ENCODE assay signal across 21 cellular contexts in genomic region chr20:34990231-34990630, GRCh38. TPM values are rescaled to one million over a fixed set of nuclear protein-coding genes. Genes with fewer than 3 reads are reported as not detected.
A peak's percentile ranks its signal among the peaks of the same experiment; 100 is the strongest.
DNase-seq lines count a peak whose midpoint lies in the region; ATAC-seq, FAIRE-seq and TF ChIP-seq lines count a peak whose summit lies in the region.
"Had no signal": no experiment of that assay in that cellular context is flagged by ENCODE, and none has a peak within 500 bp of the region (broad histone marks: within the 10 kb centered on the region; RNA-seq: fewer than 3 reads in every experiment).

No MANE protein-coding gene starts in this region.

- no peaks in the 10 kb centered on the region for H3K9me3 ChIP-seq in HepG2 (ENCODE audit: low read length)
- no peaks in the 10 kb centered on the region for H3K9me3 ChIP-seq in right lobe of liver
- H3K9me3 ChIP-seq in gastrocnemius medialis = no peaks in the 10 kb centered on the region
- H3K9me3 ChIP-seq: BE2C had no signal

- no peak for TF ChIP-seq RAD21 in HepG2 (CRISPR knock-in tag; IDR thresholded peaks at IDR 0.05)

- intact Hi-C loops in HepG2 (cut with micrococcal nuclease; ENCODE audit: unreplicated experiment) (no loop called here), right lobe of liver (cut with DNase I) (no loop called here), gastrocnemius medialis (cut with DNase I; ENCODE audit: low total_unique reads) (no loop called here)

- no peak overlapping the region for H3K9ac ChIP-seq in HepG2 (ENCODE audit: insufficient read depth, low read depth, low read length)

- WGBS in HepG2 (ENCODE audit: low lambda C conversion rate) = 46% methylated on average over 11 of the region's 11 CpGs
- WGBS in right lobe of liver (ENCODE audit: insufficient coverage, low coverage, low lambda C conversion rate, missing lambda C conversion rate) = 94% methylated on average over 3 of the region's 11 CpGs

- H3K4me1 ChIP-seq in HepG2 (ENCODE audit: insufficient read depth, low read length) (peaks cover 28% of the 10 kb centered on the region), right lobe of liver (peaks cover 0 to 12% (median 0%) of the 10 kb centered on the region in 4 donors), gastrocnemius medialis (peaks cover 0 to 3% of the 10 kb centered on the region in 2 donors)
- H3K4me1 ChIP-seq: BE2C had no signal

- no TSS peak for BruUV-seq in HepG2 (replicated peaks; lab: Mats Ljungman, UMichigan)

- H3K4me1 Mint-ChIP-seq in endothelial cell (ENCODE audit: unreplicated experiment) = peaks cover 10% of the 10 kb centered on the region
- H3K4me1 Mint-ChIP-seq: CD8-positive, alpha-beta memory T cell had no signal

- DNase-seq in HepG2 (ENCODE audit: low spot score) = no peak
- DNase-seq in right lobe of liver = no peak
- DNase-seq in endothelial cell (ENCODE audit: low spot score) = no peak
- no peak for DNase-seq in gastrocnemius medialis
- no peak for DNase-seq in inferior parietal cortex (ENCODE audit: extremely low spot score)
- DNase-seq in NCI-H2196 treated with DMSO at 0.1 percent for 48 hours (lab: John Stamatoyannopoulos, UW; ENCODE audit: unreplicated experiment) = no peak
- DNase-seq in NCI-H774 (lab: John Stamatoyannopoulos, UW) = no peak
- DNase-seq: ACHN; BE2C; C1 segment of cervical spinal cord; CD4-positive, CD25-positive, alpha-beta regulatory T cell; CD8-positive, alpha-beta memory T cell; COR-L47; DMS 273 treated with DMSO at 0.1 percent for 48 hours; DMS53; DND-41; EL; GOT3; H9 had no signal

- H2AFZ ChIP-seq in HepG2 (ENCODE audit: low read length) = no peak overlapping the region

- H3K27me3 ChIP-seq in HepG2 (ENCODE audit: control insufficient read depth in 1 of 2, insufficient read depth in 2 of 2, low read length in 2 of 2) = peaks cover 16 to 22% of the 10 kb centered on the region in 2 experiments
- no peaks in the 10 kb centered on the region for H3K27me3 ChIP-seq in right lobe of liver
- no peaks in the 10 kb centered on the region for H3K27me3 ChIP-seq in gastrocnemius medialis
- H3K27me3 ChIP-seq: BE2C had no signal

- H3K36me3 Mint-ChIP-seq in endothelial cell (ENCODE audit: low read depth, unreplicated experiment) = peaks cover 11% of the 10 kb centered on the region
- H3K36me3 Mint-ChIP-seq: CD4-positive, CD25-positive, alpha-beta regulatory T cell had no signal

- peak overlapping the region; percentile 18 for H3K27ac Mint-ChIP-seq in endothelial cell (ENCODE audit: unreplicated experiment)

- no peak for TF ChIP-seq CTCF in HepG2 (CRISPR knock-in tag; IDR thresholded peaks at IDR 0.05)
- TF ChIP-seq CTCF in right lobe of liver (IDR thresholded peaks at IDR 0.05) = no peak
- TF ChIP-seq CTCF in endothelial cell (IDR thresholded peaks at IDR 0.05; ENCODE audit: unreplicated experiment) = no peak
- TF ChIP-seq CTCF in gastrocnemius medialis (IDR thresholded peaks at IDR 0.05 in 4 of 5, conservative IDR thresholded peaks at IDR 0.05 in 1 of 5) = no peak

- TF ChIP-seq POLR2A in HepG2 (IDR thresholded peaks at IDR 0.05; ENCODE audit: insufficient read depth in 1 of 2, low read depth in 2 of 2, low read length in 2 of 2) (no peak; a peak in 1 of 4 replicates), right lobe of liver (IDR thresholded peaks at IDR 0.05) (no peak), gastrocnemius medialis (IDR thresholded peaks at IDR 0.05) (no peak)

- H3K36me3 ChIP-seq in HepG2 (replicated peaks in 1 of 2; ENCODE audit: control insufficient read depth in 1 of 2, insufficient read depth in 2 of 2, low read length in 2 of 2) (no peaks in the 10 kb centered on the region), right lobe of liver (no peaks in the 10 kb centered on the region), gastrocnemius medialis (peaks cover 0 to 17% of the 10 kb centered on the region in 2 donors)
- H3K36me3 ChIP-seq: BE2C had no signal

- no peaks in the 10 kb centered on the region for H4K20me1 ChIP-seq in HepG2 (ENCODE audit: insufficient read depth, low read length)

- no peaks in the 10 kb centered on the region for H3K79me2 ChIP-seq in HepG2 (ENCODE audit: insufficient read depth, low read length)

- no peak overlapping the region for H3K4me2 ChIP-seq in HepG2 (ENCODE audit: low read depth, low read length)

- H3K4me3 Mint-ChIP-seq in endothelial cell (ENCODE audit: unreplicated experiment) = no peak overlapping the region
- H3K4me3 Mint-ChIP-seq: CD4-positive, CD25-positive, alpha-beta regulatory T cell; CD8-positive, alpha-beta memory T cell; H9 had no signal

- no peak for ATAC-seq in HepG2
- no peak for ATAC-seq in right lobe of liver
- no peak for ATAC-seq in gastrocnemius medialis
- ATAC-seq: GM12878 had no signal

- POLR2A ChIA-PET in HepG2 (lab: Yijun Ruan, JAX) = interaction anchor here (1.5 kb wide), 1 partner anchor 35 kb away, joined by 3 read pairs; no protein-coding TSS in a partner anchor

- in situ Hi-C loops in HepG2 (cut with HindIII; ENCODE audit: extremely low pct_ligation_motif_present, low pct_unique_long_range_greater_than_20kb) (no loop called here), gastrocnemius medialis (cut with MboI; ENCODE audit: low sequenced_read_pairs in 4 of 4) (no loop called here)

- no peak for TF ChIP-seq EP300 in HepG2 (IDR thresholded peaks at IDR 0.05; ENCODE audit: low read depth in 2 of 2, low read length in 2 of 2)
- no peak for TF ChIP-seq EP300 in HepG2 (CRISPR knock-in tag; IDR thresholded peaks at IDR 0.05; ENCODE audit: borderline replicate concordance)

- H3K9me3 Mint-ChIP-seq in endothelial cell (ENCODE audit: unreplicated experiment) = no peaks in the 10 kb centered on the region
- H3K9me3 Mint-ChIP-seq: CD4-positive, CD25-positive, alpha-beta regulatory T cell; CD8-positive, alpha-beta memory T cell; H9 had no signal

- H3K27me3 Mint-ChIP-seq in endothelial cell (ENCODE audit: unreplicated experiment) = peaks cover 10% of the 10 kb centered on the region
- H3K27me3 Mint-ChIP-seq: CD4-positive, CD25-positive, alpha-beta regulatory T cell had no signal

- H3K4me3 ChIP-seq in HepG2 (replicated peaks in 1 of 3; ENCODE audit: insufficient read depth in 1 of 3, low read depth in 2 of 3, low read length in 3 of 3) (no peak overlapping the region), right lobe of liver (no peak overlapping the region), gastrocnemius medialis (no peak overlapping the region)
- H3K4me3 ChIP-seq: GM12878 had no signal

- H3K27ac ChIP-seq in HepG2 (ENCODE audit: extremely low read length, insufficient read depth, low read length) = no peak overlapping the region
- no peak overlapping the region for H3K27ac ChIP-seq in right lobe of liver
- peak overlapping the region; percentile 72 to 91 (median 81) for H3K27ac ChIP-seq in gastrocnemius medialis

- CTCF ChIA-PET in HepG2 (lab: Yijun Ruan, JAX; ENCODE audit: low intra/inter-chr PET ratio, low total read pairs) = no interaction called here

- FAIRE-seq in HepG2 (lab: Jason Lieb, UNC) = no peak
- FAIRE-seq: A204.1, GM12878 had no signal

RNA-seq across cellular contexts. Expression of gene MYH7B, which starts 34.6 kb away (rescaled TPM):
- 0.18 and 0.20 TPM in 2 replicates for total RNA-seq in HepG2 (2016; rRNA removed; fragmentation: Illumina TruSeq; extraction: Trizol)
- total RNA-seq in HepG2 (2016; cell fraction: cytosol; rRNA removed; fragmentation: Illumina TruSeq; extraction: Trizol; ENCODE audit: low read depth) = 0.20 TPM in 1 of 2 replicates, not detected in the other
- 0.19 TPM in 1 of 2 replicates, not detected in the other for total RNA-seq in HepG2 (2016; cell fraction: insoluble cytoplasmic fraction; rRNA removed; fragmentation: Illumina TruSeq; extraction: Trizol)
- total RNA-seq in HepG2 (2016; cell fraction: membrane; rRNA removed; fragmentation: Illumina TruSeq; extraction: Trizol) = 0.14 and 0.25 TPM in 2 replicates
- total RNA-seq in HepG2 (2016; cell fraction: nucleus; rRNA removed; fragmentation: Illumina TruSeq; extraction: Trizol) = 0.50 and 0.93 TPM in 2 replicates
- 0.05 and 0.17 TPM in 2 replicates for polyA plus RNA-seq in HepG2 (2011; rRNA removed)
- 0.03 and 0.04 TPM in 2 replicates for polyA plus RNA-seq in HepG2 (2011; cell fraction: cytosol; rRNA removed)
- polyA plus RNA-seq in HepG2 (2011; cell fraction: nucleus; rRNA removed) = 0.80 and 0.90 TPM in 2 replicates
- polyA plus RNA-seq in HepG2 (2012) = 0.51 and 0.55 TPM in 2 replicates
- polyA plus RNA-seq in HepG2 (2016; cell fraction: cytosol; fragmentation: Illumina TruSeq; extraction: Trizol; ENCODE audit: low read depth) = 0.02 and 0.24 TPM in 2 replicates
- polyA plus RNA-seq in HepG2 (2016; cell fraction: insoluble cytoplasmic fraction; fragmentation: Illumina TruSeq; extraction: Trizol; ENCODE audit: low read depth) = 0.23 and 0.37 TPM in 2 replicates
- polyA plus RNA-seq in HepG2 (2016; cell fraction: membrane; fragmentation: Illumina TruSeq; extraction: Trizol; ENCODE audit: low read depth) = 0.21 and 0.32 TPM in 2 replicates
- polyA plus RNA-seq in HepG2 (2016; cell fraction: nucleus; fragmentation: Illumina TruSeq; extraction: Trizol; ENCODE audit: insufficient read depth, low read depth) = 0.96 and 2.1 TPM in 2 replicates
- polyA minus RNA-seq in HepG2 (2011; rRNA and poly(A)+ RNA removed; ENCODE audit: low replicate concordance) = 0.09 TPM in 1 of 2 replicates, not detected in the other
- polyA minus RNA-seq in HepG2 (2011; cell fraction: cytosol; rRNA and poly(A)+ RNA removed) = not detected in 2 replicates
- polyA minus RNA-seq in HepG2 (2011; cell fraction: nucleus; rRNA and poly(A)+ RNA removed) = 0.13 and 0.50 TPM in 2 replicates
- 1 to 10 TPM in 1 of 6 experiments, under 1 TPM in 4, not detected in 1; 0.11 to 1.0 (median 0.39) TPM for total RNA-seq in right lobe of liver
- total RNA-seq in endothelial cell (ENCODE audit: unreplicated experiment) = 0.51 TPM
- 1 to 10 TPM; 1.6 to 8.5 (median 3.3) TPM for total RNA-seq in gastrocnemius medialis

RNA-seq across cellular contexts. Expression of gene GSS, which starts 34.6 kb away (rescaled TPM):
- 102 and 107 TPM in 2 replicates for total RNA-seq in HepG2 (2016; rRNA removed; fragmentation: Illumina TruSeq; extraction: Trizol)
- total RNA-seq in HepG2 (2016; cell fraction: cytosol; rRNA removed; fragmentation: Illumina TruSeq; extraction: Trizol; ENCODE audit: low read depth) = 24.0 and 24.9 TPM in 2 replicates
- 101 and 108 TPM in 2 replicates for total RNA-seq in HepG2 (2016; cell fraction: insoluble cytoplasmic fraction; rRNA removed; fragmentation: Illumina TruSeq; extraction: Trizol)
- total RNA-seq in HepG2 (2016; cell fraction: membrane; rRNA removed; fragmentation: Illumina TruSeq; extraction: Trizol) = 34.7 and 36.9 TPM in 2 replicates
- 65.3 and 66.8 TPM in 2 replicates for total RNA-seq in HepG2 (2016; cell fraction: nucleus; rRNA removed; fragmentation: Illumina TruSeq; extraction: Trizol)
- polyA plus RNA-seq in HepG2 (2011; rRNA removed) = 74.1 and 80.1 TPM in 2 replicates
- polyA plus RNA-seq in HepG2 (2011; cell fraction: cytosol; rRNA removed) = 61.4 and 72.0 TPM in 2 replicates
- polyA plus RNA-seq in HepG2 (2011; cell fraction: nucleus; rRNA removed) = 134 and 148 TPM in 2 replicates
- 34.1 and 41.6 TPM in 2 replicates for polyA plus RNA-seq in HepG2 (2012)
- polyA plus RNA-seq in HepG2 (2016; cell fraction: cytosol; fragmentation: Illumina TruSeq; extraction: Trizol; ENCODE audit: low read depth) = 19.2 and 19.4 TPM in 2 replicates
- 102 and 104 TPM in 2 replicates for polyA plus RNA-seq in HepG2 (2016; cell fraction: insoluble cytoplasmic fraction; fragmentation: Illumina TruSeq; extraction: Trizol; ENCODE audit: low read depth)
- 24.4 and 27.0 TPM in 2 replicates for polyA plus RNA-seq in HepG2 (2016; cell fraction: membrane; fragmentation: Illumina TruSeq; extraction: Trizol; ENCODE audit: low read depth)
- 106 and 116 TPM in 2 replicates for polyA plus RNA-seq in HepG2 (2016; cell fraction: nucleus; fragmentation: Illumina TruSeq; extraction: Trizol; ENCODE audit: insufficient read depth, low read depth)
- polyA minus RNA-seq in HepG2 (2011; rRNA and poly(A)+ RNA removed; ENCODE audit: low replicate concordance) = 86.0 and 125 TPM in 2 replicates
- 23.0 and 28.1 TPM in 2 replicates for polyA minus RNA-seq in HepG2 (2011; cell fraction: cytosol; rRNA and poly(A)+ RNA removed)
- polyA minus RNA-seq in HepG2 (2011; cell fraction: nucleus; rRNA and poly(A)+ RNA removed) = 65.4 and 67.3 TPM in 2 replicates
- total RNA-seq in right lobe of liver = 10 to 100 TPM; 25.9 to 63.6 (median 31.7) TPM
- 48.3 TPM for total RNA-seq in endothelial cell (ENCODE audit: unreplicated experiment)
- 10 to 100 TPM; 14.1 to 33.0 (median 23.8) TPM for total RNA-seq in gastrocnemius medialis

Comparison
In these comparisons a context has a peak if more than half of its experiments do, and no peak if none do; other contexts are left out.
1. H3K27ac ChIP-seq: peak in gastrocnemius medialis (4 of 4); none in HepG2 (single experiment) and right lobe of liver (0 of 3).